Comparison of ENCODE assay signal across 9 cellular contexts in genomic region chr16:11327277-11328171, GRCh38. TPM values are rescaled to one million over a fixed set of nuclear protein-coding genes. Genes with fewer than 3 reads are reported as not detected.
DNase-seq lines count a peak whose midpoint lies in the region; ATAC-seq and TF ChIP-seq lines count a peak whose summit lies in the region.
"Had no signal": no experiment of that assay in that cellular context is flagged by ENCODE, and none has a peak within 500 bp of the region (broad histone marks: within the 10 kb centered on the region; RNA-seq: fewer than 3 reads in every experiment).

No MANE protein-coding gene starts in this region.

- H3K9me3 Mint-ChIP-seq in activated CD8-positive, alpha-beta T cell treated with anti-CD3 and anti-CD28 coated beads for 36 hours: peaks cover 2% of the 10 kb centered on the region
- no peaks in the 10 kb centered on the region for H3K9me3 Mint-ChIP-seq in neural crest cell

- H3K36me3 Mint-ChIP-seq in activated CD8-positive, alpha-beta T cell treated with anti-CD3 and anti-CD28 coated beads for 36 hours (ENCODE audit: low read depth): no peaks in the 10 kb centered on the region
- H3K36me3 Mint-ChIP-seq in neural crest cell (ENCODE audit: low read depth): no peaks in the 10 kb centered on the region

- H3K4me1 Mint-ChIP-seq in activated CD8-positive, alpha-beta T cell treated with anti-CD3 and anti-CD28 coated beads for 36 hours (ENCODE audit: low read depth): peaks cover 51% of the 10 kb centered on the region
- peaks cover 39% of the 10 kb centered on the region for H3K4me1 Mint-ChIP-seq in neural crest cell

- H3K27me3 Mint-ChIP-seq in activated CD8-positive, alpha-beta T cell treated with anti-CD3 and anti-CD28 coated beads for 36 hours: no peaks in the 10 kb centered on the region
- H3K27me3 Mint-ChIP-seq in neural crest cell (ENCODE audit: low read depth): no peaks in the 10 kb centered on the region

- no peak for TF ChIP-seq CTCF in activated CD8-positive, alpha-beta T cell treated with anti-CD3 and anti-CD28 coated beads for 36 hours (IDR thresholded peaks at IDR 0.05)
- TF ChIP-seq CTCF in neural crest cell (conservative IDR thresholded peaks at IDR 0.05): no peak

- H3K4me3 Mint-ChIP-seq in activated CD8-positive, alpha-beta T cell treated with anti-CD3 and anti-CD28 coated beads for 36 hours: peak overlapping the region; percentile 17
- H3K4me3 Mint-ChIP-seq in neural crest cell: no peak overlapping the region

- intact Hi-C loops in activated CD8-positive, alpha-beta T cell treated with anti-CD3 and anti-CD28 coated beads for 36 hours (cut with micrococcal nuclease): no loop called here

- H3K27ac Mint-ChIP-seq in activated CD8-positive, alpha-beta T cell treated with anti-CD3 and anti-CD28 coated beads for 36 hours: peak overlapping the region; percentile 42
- peak overlapping the region; percentile 87 for H3K27ac Mint-ChIP-seq in neural crest cell (ENCODE audit: unreplicated experiment)

- peak; percentile 42 for ATAC-seq in GM18511 (IDR thresholded peaks at IDR 0.05; ENCODE audit: unreplicated experiment)
- ATAC-seq in HG02571 (IDR thresholded peaks at IDR 0.05; ENCODE audit: unreplicated experiment): peak; percentile 47
- ATAC-seq in activated CD8-positive, alpha-beta T cell treated with anti-CD3 and anti-CD28 coated beads for 36 hours: no peak

- DNase-seq in activated CD8-positive, alpha-beta T cell treated with anti-CD3 and anti-CD28 coated beads for 36 hours: no peak
- DNase-seq in neural crest cell (ENCODE audit: low read depth, low spot score) (no peak), NCI-H446 (lab: John Stamatoyannopoulos, UW) (no peak), amniotic stem cell (lab: John Stamatoyannopoulos, UW) (no peak), OCI-M1 (lab: John Stamatoyannopoulos, UW) (no peak)
- DNase-seq: SHP77 had no signal

- POLR2A ChIA-PET in activated CD8-positive, alpha-beta T cell treated with anti-CD3 and anti-CD28 coated beads for 36 hours (lab: Charles Lee): interaction anchor here (0.7 to 1.2 kb wide), 5 partner anchors 15 to 75 kb away, joined by 3 to 4 read pairs (median 3); partner anchors contain the start of gene SOCS1

- CTCF ChIA-PET in activated CD8-positive, alpha-beta T cell treated with anti-CD3 and anti-CD28 coated beads for 36 hours (lab: Charles Lee): interaction anchor here (1.5 kb wide), 2 partner anchors 19 to 44 kb away, joined by 4 to 8 read pairs; no protein-coding TSS in a partner anchor

RNA-seq across cellular contexts. Expression of gene RMI2, which starts 17.7 kb away (rescaled TPM):
- total RNA-seq in activated CD8-positive, alpha-beta T cell treated with anti-CD3 and anti-CD28 coated beads for 36 hours: 10 to 100 TPM; 53.1 to 57.7 TPM
- total RNA-seq in neural crest cell: 39.6 and 41.9 TPM in 2 replicates

RNA-seq across cellular contexts. Expression of gene PRM1, which starts 46.4 kb away (rescaled TPM):
- not detected for total RNA-seq in activated CD8-positive, alpha-beta T cell treated with anti-CD3 and anti-CD28 coated beads for 36 hours
- total RNA-seq in neural crest cell: not detected in 2 replicates
- total RNA-seq: chondrocyte had no signal

RNA-seq across cellular contexts. Expression of gene PRM2, which starts 51.2 kb away (rescaled TPM):
- total RNA-seq in activated CD8-positive, alpha-beta T cell treated with anti-CD3 and anti-CD28 coated beads for 36 hours: not detected
- total RNA-seq in neural crest cell: not detected in 2 replicates
- total RNA-seq: chondrocyte had no signal

RNA-seq across cellular contexts. Expression of gene PRM3, which starts 54.1 kb away (rescaled TPM):
- not detected for total RNA-seq in activated CD8-positive, alpha-beta T cell treated with anti-CD3 and anti-CD28 coated beads for 36 hours
- not detected in 2 replicates for total RNA-seq in neural crest cell
- total RNA-seq: chondrocyte had no signal

RNA-seq across cellular contexts. Expression of gene TNP2, which starts 58.4 kb away (rescaled TPM):
- total RNA-seq in activated CD8-positive, alpha-beta T cell treated with anti-CD3 and anti-CD28 coated beads for 36 hours: not detected
- total RNA-seq in neural crest cell: not detected in 2 replicates
- total RNA-seq: chondrocyte had no signal
